Comparison of ENCODE assay signal across 8 cellular contexts in genomic region chr2:144332356-144333143, GRCh38.
DNase-seq lines count a peak whose midpoint lies in the region; ATAC-seq and TF ChIP-seq lines count a peak whose summit lies in the region.

No MANE protein-coding gene starts in this region.

- intact Hi-C loops in left colon (cut with DNase I, micrococcal nuclease) = no loop called here

- H3K9me3 ChIP-seq in BE2C = no peaks in the 10 kb centered on the region

- TF ChIP-seq POLR2A in GM19193 (IDR thresholded peaks at IDR 0.05; ENCODE audit: extremely low read depth, insufficient read depth, insufficient read length) = peak; percentile 52

- ATAC-seq in HG03354 (IDR thresholded peaks at IDR 0.05; ENCODE audit: poor library complexity, severe bottlenecking, unreplicated experiment) (peak; percentile 87), left colon (peak; percentile 94)

- TF ChIP-seq CTCF in BE2C (IDR thresholded peaks at IDR 0.05; ENCODE audit: low read depth, low read length) (no peak), choroid plexus epithelial cell (conservative IDR thresholded peaks at IDR 0.05; ENCODE audit: low read depth, low read length) (no peak)

- H3K4me3 ChIP-seq in BE2C (ENCODE audit: low read depth, low read length) (peak overlapping the region; percentile 55), choroid plexus epithelial cell (ENCODE audit: low read depth, low read length) (peak overlapping the region; percentile 76)

- DNase-seq in BE2C (peak; percentile 82), NCI-H345 treated with DMSO at 0.1 percent for 48 hours (lab: John Stamatoyannopoulos, UW; ENCODE audit: unreplicated experiment) (peak; percentile 86), choroid plexus epithelial cell (ENCODE audit: low read depth) (peak; percentile 88), left colon (peak; percentile 81 to 88)
- peak; percentile 77 for DNase-seq in activated CD4-positive, alpha-beta T cell treated with anti-CD3 and anti-CD28 coated beads for 1 hour
- DNase-seq in stimulated activated CD4-positive, alpha-beta T cell treated with anti-CD3 and anti-CD28 coated beads, Interleukin-1b, Interleukin-23, amount 100 ng/mL, for 4 hours (ENCODE audit: low read depth in 2 of 2) = peak; percentile 80 to 88

- no peaks in the 10 kb centered on the region for H3K27me3 ChIP-seq in BE2C

- H3K36me3 ChIP-seq in BE2C = no peaks in the 10 kb centered on the region

- no peaks in the 10 kb centered on the region for H3K4me1 ChIP-seq in BE2C

Comparison
In these comparisons a context has a peak if more than half of its experiments do, and no peak if none do; other contexts are left out.
1. Peak in every context shown above with its lines: DNase-seq, ATAC-seq and H3K4me3 ChIP-seq.